In the genomic region with DNA sequence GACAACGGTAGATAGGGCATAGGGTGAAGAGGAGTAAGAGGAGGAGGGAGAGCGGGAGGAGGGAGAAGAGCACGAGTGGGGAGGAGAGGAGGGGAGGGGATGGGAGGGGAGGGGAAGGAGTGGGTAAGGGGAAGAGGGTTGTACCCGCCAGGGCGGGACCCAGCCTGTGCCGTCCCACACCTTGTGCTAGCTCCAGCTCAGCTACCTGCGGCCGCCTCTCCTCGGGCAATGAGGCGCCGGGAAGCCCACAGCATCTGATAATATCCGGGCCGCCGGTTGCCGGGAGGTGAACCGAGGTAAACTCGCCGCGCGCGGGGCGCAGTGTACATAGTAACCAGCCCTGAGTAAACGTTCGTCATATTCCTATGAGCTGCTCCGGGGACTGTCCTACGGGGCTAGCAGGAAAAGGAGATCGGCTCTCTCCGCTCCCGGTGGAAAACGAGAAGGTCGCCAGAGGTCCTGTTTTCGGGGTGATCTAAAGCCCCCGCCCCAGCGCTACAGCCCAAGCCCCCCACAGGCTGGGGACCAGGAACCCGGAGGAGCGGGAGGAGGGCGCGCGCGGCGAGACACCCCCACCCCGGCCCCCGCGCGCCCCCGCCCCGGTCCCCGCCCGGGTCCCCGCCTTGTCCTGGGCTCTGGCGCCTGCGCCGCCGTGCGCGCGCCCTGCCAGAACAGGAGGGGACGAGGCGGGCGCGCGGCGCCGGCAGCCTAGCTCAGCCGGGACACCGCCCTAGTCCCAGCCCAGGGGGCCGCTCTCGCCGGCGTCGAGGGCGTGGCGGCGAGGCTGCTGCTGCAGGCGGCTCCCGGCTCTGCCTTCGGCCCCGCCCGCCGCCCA, we compare ENCODE assay signal across 8 cellular contexts. TPM values are rescaled to one million over a fixed set of nuclear protein-coding genes. Genes with fewer than 3 reads are reported as not detected.
DNase-seq lines count a peak whose midpoint lies in the region; ATAC-seq and TF ChIP-seq lines count a peak whose summit lies in the region.

RCAN3 (plus strand) TSS at position 669 of the 835 bp plus-strand sequence. CDS start 11,537 bp downstream, outside the sequence.

- intact Hi-C loops in left lung (cut with DNase I), result no loop called here

- no peak for TF ChIP-seq CTCF in left lung (IDR thresholded peaks at IDR 0.05)

- ATAC-seq in HG03521 (IDR thresholded peaks at IDR 0.05; ENCODE audit: unreplicated experiment) (peak; percentile 89), left lung (peak; percentile 97), GM21528 (IDR thresholded peaks at IDR 0.05; ENCODE audit: low FRiP score, unreplicated experiment) (no peak)

- H3K9me3 ChIP-seq in left lung, result no peaks in the 10 kb centered on the region

- DNase-seq in GM04504 (ENCODE audit: low read depth) (peak; percentile 75), NCI-H748 treated with DMSO at 0.1 percent for 48 hours (lab: John Stamatoyannopoulos, UW) (peak; percentile 52), dermis blood vessel endothelial cell (peak; percentile 46), left lung (peak; percentile 88 to 96)
- DNase-seq in activated CD4-positive, alpha-beta T cell treated with anti-CD3 and anti-CD28 coated beads, Interleukin-2, amount 50 U/mL, for 4 hours, result peak; percentile 77 to 83
- peak; percentile 88 to 91 for DNase-seq in stimulated activated CD4-positive, alpha-beta T cell treated with anti-CD3 and anti-CD28 coated beads, Interleukin-2, amount 100 ng/mL, for 24 hours

- H3K27ac ChIP-seq in left lung, result peak within 1 kb of the TSS; percentile 81 to 85

- peaks cover 0 to 24% of the 10 kb centered on the region in 2 donors for H3K4me1 ChIP-seq in left lung

- peaks cover 0 to 10% of the 10 kb centered on the region in 2 donors for H3K27me3 ChIP-seq in left lung

- H3K36me3 ChIP-seq in left lung, result no peaks in the 10 kb centered on the region

- H3K4me3 ChIP-seq in left lung, result peak within 1 kb of the TSS; percentile 55 to 60

RNA-seq across cellular contexts. Expression of gene RCAN3, which starts in this region (rescaled TPM):
- total RNA-seq in dermis blood vessel endothelial cell (2.6 and 4.2 TPM in 2 replicates), left lung (10 to 100 TPM; 14.9 to 15.1 TPM)
